Comparison of ENCODE assay signal across 20 cellular contexts in genomic region chr3:149653136-149653535, GRCh38. TPM values are rescaled to one million over a fixed set of nuclear protein-coding genes. Genes with fewer than 3 reads are reported as not detected.
A peak's percentile ranks its signal among the peaks of the same experiment; 100 is the strongest.
DNase-seq lines count a peak whose midpoint lies in the region; ATAC-seq and TF ChIP-seq lines count a peak whose summit lies in the region.
"Had no signal": no experiment of that assay in that cellular context is flagged by ENCODE, and none has a peak within 500 bp of the region (broad histone marks: within the 10 kb centered on the region; RNA-seq: fewer than 3 reads in every experiment).

No MANE protein-coding gene starts in this region.

- TF ChIP-seq POLR2A in esophagus muscularis mucosa (IDR thresholded peaks at IDR 0.05; ENCODE audit: low read depth), result no peak

- H2BK120ac ChIP-seq in trophoblast cell (ENCODE audit: insufficient read depth, low read length, poor library complexity), result no peak overlapping the region

- H2AFZ ChIP-seq in trophoblast cell (ENCODE audit: insufficient read depth, low read length, poor library complexity), result no peak overlapping the region

- H3K9me3 ChIP-seq in AG04450 (ENCODE audit: control insufficient read depth, insufficient read depth, low read length) (no peaks in the 10 kb centered on the region; the same call in 1 of the 2 replicates), SK-N-MC (ENCODE audit: low read depth, low read length) (no peaks in the 10 kb centered on the region), esophagus muscularis mucosa (no peaks in the 10 kb centered on the region), trophoblast cell (ENCODE audit: insufficient read depth, low read depth, low read length) (no peaks in the 10 kb centered on the region)
- H3K9me3 ChIP-seq: heart right ventricle, pancreas had no signal

- WGBS in esophagus muscularis mucosa, result 100% methylated on average over 1 of the region's 1 CpG
- WGBS in trophoblast cell (ENCODE audit: extremely low coverage, insufficient coverage, insufficient read length), result no CpG with 5 or more reads among the region's 1 CpG

- H3K27ac ChIP-seq in AG04450 (ENCODE audit: low read depth, low read length) (no peak overlapping the region), SK-N-MC (peak overlapping the region; percentile 47), esophagus muscularis mucosa (replicated peaks in 1 of 4) (peak overlapping the region; percentile 92 to 99 (median 98)), trophoblast cell (ENCODE audit: low read depth, low read length) (no peak overlapping the region)
- H3K27ac ChIP-seq: KMS-11, pancreas had no signal

- H3K4me1 ChIP-seq in esophagus muscularis mucosa (peaks cover 38 to 77% (median 76%) of the 10 kb centered on the region in 4 donors), trophoblast cell (ENCODE audit: control insufficient read depth in 1 of 2, insufficient read depth in 2 of 2, low read length in 2 of 2) (peaks cover under 1 to 11% of the 10 kb centered on the region in 2 experiments)
- H3K4me1 ChIP-seq: pancreas had no signal

- H3K79me1 ChIP-seq in trophoblast cell (ENCODE audit: low read length), result peaks cover 16% of the 10 kb centered on the region

- peaks cover 61% of the 10 kb centered on the region for H3K36me3 ChIP-seq in SK-N-MC (ENCODE audit: insufficient read depth, low read length)
- peaks cover 0 to 14% (median 8%) of the 10 kb centered on the region in 4 donors for H3K36me3 ChIP-seq in esophagus muscularis mucosa
- H3K36me3 ChIP-seq in trophoblast cell (ENCODE audit: control insufficient read depth in 1 of 2, insufficient read depth in 2 of 2, low read length in 2 of 2), result peaks cover 12 to 23% of the 10 kb centered on the region in 2 experiments
- H3K36me3 ChIP-seq: pancreas had no signal

- no peak overlapping the region for H4K91ac ChIP-seq in trophoblast cell (ENCODE audit: low read depth, low read length)

- H2BK5ac ChIP-seq in trophoblast cell (ENCODE audit: low read depth, low read length, poor library complexity), result no peak overlapping the region

- H3K14ac ChIP-seq in trophoblast cell (ENCODE audit: low read length), result no peak overlapping the region

- no peak overlapping the region for H3K23ac ChIP-seq in trophoblast cell (ENCODE audit: low read length)

- peaks cover 23% of the 10 kb centered on the region for H3K79me2 ChIP-seq in trophoblast cell (ENCODE audit: control insufficient read depth, insufficient read depth, low read length, poor library complexity)

- DNase-seq in AG04450 (ENCODE audit: low read depth, low spot score), result no peak
- DNase-seq in SK-N-MC (ENCODE audit: low read depth, low spot score), result no peak
- no peak for DNase-seq in esophagus muscularis mucosa (ENCODE audit: extremely low spot score)
- no peak for DNase-seq in trophoblast cell
- DNase-seq in GF-D8 (lab: John Stamatoyannopoulos, UW), result no peak
- DNase-seq in GM13976 (ENCODE audit: low spot score), result no peak
- DNase-seq: activated CD4-positive, alpha-beta T cell treated with anti-CD3 and anti-CD28 coated beads, Interleukin-2, amount 10 ng/mL, durations not matched to agents 24 days and 14 days; activated CD8-positive, alpha-beta memory T cell treated with anti-CD3 and anti-CD28 coated beads, Interleukin-2, amount 50 U/mL, for 4 hours; caudate nucleus; CD4-positive, alpha-beta memory T cell; heart right ventricle; NCI-H1048; NCI-H2081; pancreas; RPMI8226; stimulated activated CD4-positive, alpha-beta T cell treated with anti-CD3 and anti-CD28 coated beads, Interleukin-4, amount 100 ng/mL, for 1 hour; SW 1271 had no signal

- H3K9ac ChIP-seq in SK-N-MC (ENCODE audit: insufficient read length), result no peak overlapping the region
- no peak overlapping the region for H3K9ac ChIP-seq in trophoblast cell (ENCODE audit: low read length)
- H3K9ac ChIP-seq: KMS-11 had no signal

- H3K4me3 ChIP-seq in AG04450 (ENCODE audit: low read depth, low read length) (peak overlapping the region; percentile 8), SK-N-MC (no peak overlapping the region), esophagus muscularis mucosa (peak overlapping the region; percentile 77 to 93 (median 81)), trophoblast cell (ENCODE audit: low read depth, low read length) (no peak overlapping the region)
- H3K4me3 ChIP-seq: pancreas had no signal

- in situ Hi-C loops in GM13976 (cut with MboI; ENCODE audit: low sequenced_read_pairs, unreplicated experiment), result no loop called here

- no peak overlapping the region for H2AK5ac ChIP-seq in trophoblast cell (ENCODE audit: low read length)

- TF ChIP-seq CTCF in AG04450 (IDR thresholded peaks at IDR 0.05; ENCODE audit: low read depth, low read length) (no peak), esophagus muscularis mucosa (IDR thresholded peaks at IDR 0.05) (no peak), GM13976 (IDR thresholded peaks at IDR 0.05; ENCODE audit: borderline replicate concordance, control extremely low read depth, extremely low read depth, insufficient read depth, missing control alignments) (no peak)

- intact Hi-C loops in esophagus muscularis mucosa (cut with DNase I), result no loop called here

- CTCF ChIA-PET in AG04450 (lab: Charles Lee), result interaction anchor here (0.6 to 2.2 kb wide), 6 partner anchors 17 to 131 kb away, joined by 3 to 13 read pairs (median 4); no protein-coding TSS in a partner anchor

- no peak overlapping the region for H3K18ac ChIP-seq in trophoblast cell (ENCODE audit: low read length)

- ATAC-seq in GM21786 (IDR thresholded peaks at IDR 0.05; ENCODE audit: unreplicated experiment) (no peak), HG03139 (IDR thresholded peaks at IDR 0.05; ENCODE audit: unreplicated experiment) (no peak)
- ATAC-seq: heart right ventricle, pancreas had no signal

- no peaks in the 10 kb centered on the region for H3K27me3 ChIP-seq in AG04450 (ENCODE audit: control insufficient read depth, insufficient read depth, low read length)
- H3K27me3 ChIP-seq in esophagus muscularis mucosa, result no peaks in the 10 kb centered on the region
- no peaks in the 10 kb centered on the region for H3K27me3 ChIP-seq in trophoblast cell (ENCODE audit: insufficient read depth, low read length)
- H3K27me3 ChIP-seq: pancreas had no signal

- H3K4ac ChIP-seq in trophoblast cell (ENCODE audit: low read depth, low read length), result peak overlapping the region; percentile 80

- no peak overlapping the region for H2BK12ac ChIP-seq in trophoblast cell (ENCODE audit: low read length)

- H3K4me2 ChIP-seq in trophoblast cell (ENCODE audit: low read length), result no peak overlapping the region
- H3K4me2 ChIP-seq: KMS-11 had no signal

- H4K8ac ChIP-seq in trophoblast cell (ENCODE audit: low read depth, low read length), result no peak overlapping the region

- no peak for TF ChIP-seq EP300 in esophagus muscularis mucosa (IDR thresholded peaks at IDR 0.05)

- POLR2A ChIA-PET in AG04450 (lab: Yijun Ruan, JAX), result interaction anchor here (1.2 to 1.4 kb wide), 2 partner anchors 15 to 99 kb away, joined by 3 to 4 read pairs; no protein-coding TSS in a partner anchor

- H4K12ac ChIP-seq in trophoblast cell (ENCODE audit: low read depth, low read length), result no peak overlapping the region

RNA-seq across cellular contexts. Expression of gene WWTR1, which starts 4.7 kb away (rescaled TPM):
- 161 and 164 TPM in 2 replicates for polyA plus RNA-seq in AG04450 (2011; rRNA removed)
- 209 and 230 TPM in 2 replicates for polyA minus RNA-seq in AG04450 (2011; rRNA and poly(A)+ RNA removed)
- 100 to 1,000 TPM; 346 to 535 (median 463) TPM for total RNA-seq in esophagus muscularis mucosa
- polyA plus RNA-seq in trophoblast cell (2013), result 60.2 and 61.6 TPM in 2 replicates

Comparison
In these comparisons a context has a peak if more than half of its experiments do, and no peak if none do; other contexts are left out.
1. H3K27ac ChIP-seq: peak in SK-N-MC (single experiment) and esophagus muscularis mucosa (4 of 4); none in AG04450 (single experiment) and trophoblast cell (single experiment).
2. H3K4me3 ChIP-seq: peak in AG04450 (single experiment) and esophagus muscularis mucosa (4 of 4); none in SK-N-MC (single experiment) and trophoblast cell (single experiment).